In the genomic region with DNA sequence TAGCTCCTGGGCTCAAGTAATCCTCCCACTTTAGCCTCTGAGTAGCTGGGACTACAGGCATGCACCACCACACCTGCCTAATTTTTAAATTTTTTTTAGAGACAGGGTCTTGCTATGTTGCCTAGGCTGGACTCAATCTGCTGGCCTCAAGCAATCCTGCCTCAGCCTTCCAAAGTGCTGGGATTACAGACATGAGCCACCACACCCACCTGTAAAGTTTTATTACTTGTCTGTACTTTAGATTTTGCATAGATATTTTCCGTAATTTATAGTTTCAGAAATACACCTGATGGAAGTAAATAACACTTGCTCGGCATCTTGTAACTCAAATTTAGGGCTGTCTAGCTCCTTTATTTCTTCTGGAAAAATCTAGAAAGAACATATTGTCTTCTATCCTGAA, we compare ENCODE assay signal across 24 cellular contexts. TPM values are rescaled to one million over a fixed set of nuclear protein-coding genes. Genes with fewer than 3 reads are reported as not detected.
DNase-seq lines count a peak whose midpoint lies in the region; ATAC-seq and TF ChIP-seq lines count a peak whose summit lies in the region.
"Had no signal": no experiment of that assay in that cellular context is flagged by ENCODE, and none has a peak within 500 bp of the region (broad histone marks: within the 10 kb centered on the region; RNA-seq: fewer than 3 reads in every experiment).

No MANE protein-coding gene starts in this region.

- peaks cover 3% of the 10 kb centered on the region; the same call in 1 of the 2 replicates for H3K4me1 ChIP-seq in HEK293 (ENCODE audit: control insufficient read depth, insufficient read depth, low read length)
- peaks cover 6% of the 10 kb centered on the region for H3K4me1 ChIP-seq in mucosa of descending colon (ENCODE audit: low read depth)
- H3K4me1 ChIP-seq: BE2C had no signal

- H3K36me3 ChIP-seq in HEK293 (ENCODE audit: control insufficient read depth in 2 of 2, insufficient read depth in 1 of 2, low read length in 2 of 2) (no peaks in the 10 kb centered on the region), mucosa of descending colon (ENCODE audit: low read depth) (no peaks in the 10 kb centered on the region)
- H3K36me3 ChIP-seq: BE2C; BLaER1 treated with 17β-estradiol and CSF1 and Interleukin-3, amounts not matched to agents 10 nM and 100 nM had no signal

- H3K4me3 ChIP-seq in HEK293 (ENCODE audit: low read depth, low read length), result no peak overlapping the region
- no peak overlapping the region for H3K4me3 ChIP-seq in mucosa of descending colon
- H3K4me3 ChIP-seq: A549; BLaER1 treated with 17β-estradiol and CSF1 and Interleukin-3, amounts not matched to agents 10 nM and 100 nM; GM12878; GM23248 had no signal

- peaks cover 2% of the 10 kb centered on the region for H3K36me3 Mint-ChIP-seq in central memory CD8-positive, alpha-beta T cell (ENCODE audit: insufficient read depth)
- no peaks in the 10 kb centered on the region for H3K36me3 Mint-ChIP-seq in stimulated activated naive B cell treated with anti-CD40 and anti-IgM and Interleukin-4, amounts not matched to agents 10 μg/mL and 1 μg/mL and 100 μg/mL, for 72 hours
- H3K36me3 Mint-ChIP-seq: CD14-positive monocyte; CD8-positive, alpha-beta memory T cell had no signal

- H3K27ac ChIP-seq in HEK293 (ENCODE audit: extremely low read depth, low read depth, low read length), result no peak overlapping the region
- H3K27ac ChIP-seq: A549; BLaER1 treated with 17β-estradiol and CSF1 and Interleukin-3, amounts not matched to agents 10 nM and 100 nM; GM23248 had no signal

- H3K9me3 Mint-ChIP-seq in central memory CD8-positive, alpha-beta T cell, result no peaks in the 10 kb centered on the region
- no peaks in the 10 kb centered on the region for H3K9me3 Mint-ChIP-seq in stimulated activated naive B cell treated with anti-CD40 and anti-IgM and Interleukin-4, amounts not matched to agents 10 μg/mL and 1 μg/mL and 100 μg/mL, for 72 hours
- H3K9me3 Mint-ChIP-seq: CD14-positive monocyte; CD4-positive, alpha-beta T cell; CD8-positive, alpha-beta memory T cell had no signal

- TF ChIP-seq CTCF in HEK293 (tag by site-specific recombination; IDR thresholded peaks at IDR 0.05) (no peak), mucosa of descending colon (IDR thresholded peaks at IDR 0.05) (no peak)

- no peak for DNase-seq in central memory CD8-positive, alpha-beta T cell (ENCODE audit: low spot score in 2 of 2)
- DNase-seq in mucosa of descending colon, result peak in 1 of 3 donors; percentile 35
- DNase-seq in stimulated activated naive B cell treated with anti-CD40 and anti-IgM and Interleukin-4, amounts not matched to agents 10 μg/mL and 1 μg/mL and 100 μg/mL, for 72 hours, result no peak
- DNase-seq in SHP77 (lab: John Stamatoyannopoulos, UW), result no peak
- DNase-seq in stimulated activated CD4-positive, alpha-beta T cell treated with anti-CD3 and anti-CD28 coated beads, Interleukin-2, amount 100 ng/mL, for 24 hours, result no peak
- DNase-seq in OCI-M2 (lab: John Stamatoyannopoulos, UW; ENCODE audit: unreplicated experiment), result no peak
- DNase-seq: 8988T; ACHN; AML-193; BE2C; CD4-positive, alpha-beta T cell; CD8-positive, alpha-beta memory T cell; DMS 273 treated with DMSO at 0.1 percent for 48 hours; DMS79; EL; GDM1; GM23248; H7; HCEC 1CT had no signal

- intact Hi-C loops in mucosa of descending colon (cut with DNase I, micrococcal nuclease), result no loop called here

- peaks cover 20% of the 10 kb centered on the region for H3K4me1 Mint-ChIP-seq in central memory CD8-positive, alpha-beta T cell
- peaks cover 23 to 39% of the 10 kb centered on the region in 2 donors for H3K4me1 Mint-ChIP-seq in stimulated activated naive B cell treated with anti-CD40 and anti-IgM and Interleukin-4, amounts not matched to agents 10 μg/mL and 1 μg/mL and 100 μg/mL, for 72 hours

- CTCF ChIA-PET in HEK293 (lab: Yijun Ruan, JAX), result no interaction called here

- peak overlapping the region; percentile 5 for H3K27ac Mint-ChIP-seq in central memory CD8-positive, alpha-beta T cell (ENCODE audit: low read depth)
- H3K27ac Mint-ChIP-seq in stimulated activated naive B cell treated with anti-CD40 and anti-IgM and Interleukin-4, amounts not matched to agents 10 μg/mL and 1 μg/mL and 100 μg/mL, for 72 hours, result peak overlapping the region; percentile 43
- H3K27ac Mint-ChIP-seq: CD14-positive monocyte; CD4-positive, alpha-beta T cell; CD8-positive, alpha-beta memory T cell had no signal

- H3K9me3 ChIP-seq in HEK293 (ENCODE audit: control insufficient read depth, insufficient read depth, low read depth, low read length) (no peaks in the 10 kb centered on the region), mucosa of descending colon (no peaks in the 10 kb centered on the region)
- H3K9me3 ChIP-seq: A549; BE2C; BLaER1 treated with 17β-estradiol and CSF1 and Interleukin-3, amounts not matched to agents 10 nM and 100 nM had no signal

- H3K27me3 Mint-ChIP-seq in central memory CD8-positive, alpha-beta T cell, result no peaks in the 10 kb centered on the region
- no peaks in the 10 kb centered on the region for H3K27me3 Mint-ChIP-seq in stimulated activated naive B cell treated with anti-CD40 and anti-IgM and Interleukin-4, amounts not matched to agents 10 μg/mL and 1 μg/mL and 100 μg/mL, for 72 hours
- H3K27me3 Mint-ChIP-seq: CD4-positive, alpha-beta T cell; CD8-positive, alpha-beta memory T cell had no signal

- POLR2A ChIA-PET in HEK293 (lab: Yijun Ruan, JAX), result no interaction called here

- no peak for ATAC-seq in central memory CD8-positive, alpha-beta T cell (replicated peaks; ENCODE audit: extremely low read depth, poor library complexity, severe bottlenecking)
- ATAC-seq in mucosa of descending colon, result peak; percentile 50
- ATAC-seq in stimulated activated naive B cell treated with anti-CD40 and anti-IgM and Interleukin-4, amounts not matched to agents 10 μg/mL and 1 μg/mL and 100 μg/mL, for 72 hours (replicated peaks), result no peak
- ATAC-seq: A549, GM12878 had no signal

- no peak overlapping the region for H3K4me3 Mint-ChIP-seq in central memory CD8-positive, alpha-beta T cell
- no peak overlapping the region for H3K4me3 Mint-ChIP-seq in stimulated activated naive B cell treated with anti-CD40 and anti-IgM and Interleukin-4, amounts not matched to agents 10 μg/mL and 1 μg/mL and 100 μg/mL, for 72 hours
- H3K4me3 Mint-ChIP-seq: CD14-positive monocyte; CD4-positive, alpha-beta T cell had no signal

TF ChIP-seq in HEK293, 187 proteins besides CTCF, POLR2A, EP300 and RAD21:
- TF ChIP-seq ZNF140 (tag by site-specific recombination; IDR thresholded peaks at IDR 0.05) (no peak), KLF1 (tag by site-specific recombination; IDR thresholded peaks at IDR 0.05) (peak; percentile 26; the same call in 1 of the 2 replicates)

RNA-seq across cellular contexts. Expression of a gene that starts 5.8 kb away (rescaled TPM):
- total RNA-seq in mucosa of descending colon, result 10 to 100 TPM in 1 of 3 donors, 1 to 10 TPM in 2; 7.8 to 11.7 (median 8.2) TPM

RNA-seq across cellular contexts. Expression of a gene that starts 6.1 kb away (rescaled TPM):
- total RNA-seq in mucosa of descending colon, result 1 to 10 TPM; 2.8 to 6.8 (median 4.5) TPM
